ENCODE assay signal across 20 cellular contexts in the genomic region with DNA sequence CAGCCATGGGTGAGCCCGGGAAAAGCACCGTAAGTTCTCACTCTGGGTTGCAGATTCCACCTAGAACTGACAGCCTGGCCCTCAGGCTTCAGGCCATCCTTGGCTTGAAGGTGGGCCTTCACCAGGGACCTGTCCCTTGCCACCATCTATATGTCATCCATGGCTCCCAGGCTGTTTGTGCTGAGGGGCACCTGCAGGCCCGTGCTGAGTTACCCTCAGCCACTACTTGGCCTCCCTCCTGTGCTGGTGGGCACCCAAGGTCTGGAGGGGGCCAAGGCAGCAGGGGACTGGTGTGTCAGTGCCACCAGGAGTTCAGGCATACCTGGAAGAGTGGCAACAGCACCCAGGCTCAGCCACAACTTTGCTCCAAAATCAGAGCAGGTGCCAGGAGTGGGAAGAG.
DNase-seq lines count a peak whose midpoint lies in the region; ATAC-seq and TF ChIP-seq lines count a peak whose summit lies in the region.
"Had no signal": no experiment of that assay in that cellular context is flagged by ENCODE, and none has a peak within 500 bp of the region (broad histone marks: within the 10 kb centered on the region; RNA-seq: fewer than 3 reads in every experiment).

No MANE protein-coding gene starts in this region.

- H3K4me1 ChIP-seq in gastroesophageal sphincter (peaks cover 0 to 4% (median 0%) of the 10 kb centered on the region in 3 donors), aorta (ENCODE audit: control insufficient read depth in 1 of 2, insufficient read depth in 2 of 2, low read length in 2 of 2) (no peaks in the 10 kb centered on the region)
- H3K4me1 ChIP-seq: Caco-2 had no signal

- intact Hi-C loops in aorta (cut with DNase I) = loop anchor here in 1 of 2 donors (10.0 kb wide), 1 partner anchor 59 kb away; no protein-coding TSS in a partner anchor
- intact Hi-C loops in activated T-helper 2 cell treated with anti-CD3 and anti-CD28 coated beads, Interferon-gamma antibody, Interleukin-2, Interleukin-4, amounts not matched to agents 10 μg/mL and 5 μg/mL and 100 μg/mL, durations not matched to agents 14 hours and 24 hours and 36 hours (cut with micrococcal nuclease) = no loop called here

- no peaks in the 10 kb centered on the region for H3K4me1 Mint-ChIP-seq in stimulated activated naive CD8-positive, alpha-beta T cell treated with anti-CD3 and anti-CD28 coated beads, Interleukin-15, amount 100 ng/mL, for 72 hours
- H3K4me1 Mint-ChIP-seq in stimulated activated effector memory CD8-positive, alpha-beta T cell treated with anti-CD3 and anti-CD28 coated beads, Interleukin-12 subunit alpha, Interleukin-12 subunit beta, amount 100 ng/mL, for 72 hours = no peaks in the 10 kb centered on the region
- H3K4me1 Mint-ChIP-seq in activated T-helper 2 cell treated with anti-CD3 and anti-CD28 coated beads, Interferon-gamma antibody, Interleukin-2, Interleukin-4, amounts not matched to agents 10 μg/mL and 5 μg/mL and 100 μg/mL, durations not matched to agents 14 hours and 24 hours and 36 hours (ENCODE audit: low read depth) = no peaks in the 10 kb centered on the region

- H3K4me3 Mint-ChIP-seq in stimulated activated naive CD8-positive, alpha-beta T cell treated with anti-CD3 and anti-CD28 coated beads, Interleukin-15, amount 100 ng/mL, for 72 hours = no peak overlapping the region
- H3K4me3 Mint-ChIP-seq in stimulated activated effector memory CD8-positive, alpha-beta T cell treated with anti-CD3 and anti-CD28 coated beads, Interleukin-12 subunit alpha, Interleukin-12 subunit beta, amount 100 ng/mL, for 72 hours = no peak overlapping the region
- no peak overlapping the region for H3K4me3 Mint-ChIP-seq in activated T-helper 2 cell treated with anti-CD3 and anti-CD28 coated beads, Interferon-gamma antibody, Interleukin-2, Interleukin-4, amounts not matched to agents 10 μg/mL and 5 μg/mL and 100 μg/mL, durations not matched to agents 14 hours and 24 hours and 36 hours (ENCODE audit: low read depth)
- H3K4me3 Mint-ChIP-seq: CD4-positive, alpha-beta T cell; CD8-positive, alpha-beta T cell had no signal

- DNase-seq in stimulated activated naive CD8-positive, alpha-beta T cell treated with anti-CD3 and anti-CD28 coated beads, Interleukin-15, amount 100 ng/mL, for 72 hours = no peak
- DNase-seq in stimulated activated naive CD8-positive, alpha-beta T cell treated with anti-CD3 and anti-CD28 coated beads, Interleukin-15, Interleukin-2, amounts not matched to agents 100 U/mL and 50 U/mL, for 24 hours = no peak
- DNase-seq in stimulated activated effector memory CD8-positive, alpha-beta T cell treated with anti-CD3 and anti-CD28 coated beads, Interleukin-12 subunit alpha, Interleukin-12 subunit beta, amount 100 ng/mL, for 72 hours (ENCODE audit: low spot score in 2 of 2) = no peak
- DNase-seq in aorta (no peak), DMS79 (lab: John Stamatoyannopoulos, UW) (no peak), SK-N-DZ (ENCODE audit: low spot score) (no peak)
- DNase-seq in activated T-helper 2 cell treated with anti-CD3 and anti-CD28 coated beads, Interferon-gamma antibody, Interleukin-2, Interleukin-4, amounts not matched to agents 10 μg/mL and 5 μg/mL and 100 μg/mL, durations not matched to agents 14 hours and 24 hours and 36 hours (ENCODE audit: low spot score) = no peak
- DNase-seq: 8988T; ACHN; Caco-2; Calu3; CD4-positive, alpha-beta T cell; CD8-positive, alpha-beta T cell; DND-41; EL; GDM1 had no signal

- peak; percentile 54 for ATAC-seq in stimulated activated naive CD8-positive, alpha-beta T cell treated with anti-CD3 and anti-CD28 coated beads, Interleukin-15, amount 100 ng/mL, for 72 hours
- no peak for ATAC-seq in stimulated activated naive CD8-positive, alpha-beta T cell treated with anti-CD3 and anti-CD28 coated beads, Interleukin-15, Interleukin-2, amounts not matched to agents 100 U/mL and 50 U/mL, for 24 hours
- peak; percentile 10 for ATAC-seq in gastroesophageal sphincter
- ATAC-seq in stimulated activated effector memory CD8-positive, alpha-beta T cell treated with anti-CD3 and anti-CD28 coated beads, Interleukin-12 subunit alpha, Interleukin-12 subunit beta, amount 100 ng/mL, for 72 hours = peak; percentile 46
- ATAC-seq in aorta (ENCODE audit: low FRiP score) = peak; percentile 26
- ATAC-seq: CD8-positive, alpha-beta T cell; GM12878 had no signal

- H3K27me3 Mint-ChIP-seq in stimulated activated naive CD8-positive, alpha-beta T cell treated with anti-CD3 and anti-CD28 coated beads, Interleukin-15, amount 100 ng/mL, for 72 hours = peaks cover 13% of the 10 kb centered on the region
- H3K27me3 Mint-ChIP-seq in activated T-helper 2 cell treated with anti-CD3 and anti-CD28 coated beads, Interferon-gamma antibody, Interleukin-2, Interleukin-4, amounts not matched to agents 10 μg/mL and 5 μg/mL and 100 μg/mL, durations not matched to agents 14 hours and 24 hours and 36 hours (ENCODE audit: low read depth) = no peaks in the 10 kb centered on the region

- TF ChIP-seq POLR2A in gastroesophageal sphincter (IDR thresholded peaks at IDR 0.05) = no peak

- TF ChIP-seq CTCF in gastroesophageal sphincter (IDR thresholded peaks at IDR 0.05) = no peak

- H3K4me3 ChIP-seq in gastroesophageal sphincter (no peak overlapping the region), aorta (ENCODE audit: low read length in 2 of 2) (no peak overlapping the region)
- H3K4me3 ChIP-seq: BLaER1 treated with 17β-estradiol and CSF1 and Interleukin-3, amounts not matched to agents 10 nM and 100 nM; GM12878 had no signal

- TF ChIP-seq EP300 in gastroesophageal sphincter (IDR thresholded peaks at IDR 0.05) = no peak

- H3K36me3 ChIP-seq in gastroesophageal sphincter = no peaks in the 10 kb centered on the region
- no peaks in the 10 kb centered on the region for H3K36me3 ChIP-seq in aorta (ENCODE audit: control insufficient read depth in 1 of 2, insufficient read depth in 2 of 2, low read length in 1 of 2)
- H3K36me3 ChIP-seq: BLaER1 treated with 17β-estradiol and CSF1 and Interleukin-3, amounts not matched to agents 10 nM and 100 nM had no signal

- no peaks in the 10 kb centered on the region for H3K36me3 Mint-ChIP-seq in stimulated activated effector memory CD8-positive, alpha-beta T cell treated with anti-CD3 and anti-CD28 coated beads, Interleukin-12 subunit alpha, Interleukin-12 subunit beta, amount 100 ng/mL, for 72 hours
- no peaks in the 10 kb centered on the region for H3K36me3 Mint-ChIP-seq in activated T-helper 2 cell treated with anti-CD3 and anti-CD28 coated beads, Interferon-gamma antibody, Interleukin-2, Interleukin-4, amounts not matched to agents 10 μg/mL and 5 μg/mL and 100 μg/mL, durations not matched to agents 14 hours and 24 hours and 36 hours (ENCODE audit: low read depth)
- H3K36me3 Mint-ChIP-seq: CD8-positive, alpha-beta T cell had no signal

- H3K27me3 ChIP-seq in gastroesophageal sphincter (no peaks in the 10 kb centered on the region), aorta (ENCODE audit: control insufficient read depth in 1 of 2, insufficient read depth in 2 of 2, low read length in 1 of 2) (no peaks in the 10 kb centered on the region)
- H3K27me3 ChIP-seq: BLaER1 treated with 17β-estradiol and CSF1 and Interleukin-3, amounts not matched to agents 10 nM and 100 nM had no signal

- WGBS in gastroesophageal sphincter (ENCODE audit: low coverage in 1 of 2), 2 donors = 80 to 100% methylated on average over 1 to 2 of the region's 3 CpGs
- 90 to 98% methylated on average over 3 of the region's 3 CpGs for WGBS in aorta, 2 donors

- no peak overlapping the region for H3K27ac Mint-ChIP-seq in stimulated activated naive CD8-positive, alpha-beta T cell treated with anti-CD3 and anti-CD28 coated beads, Interleukin-15, amount 100 ng/mL, for 72 hours
- no peak overlapping the region for H3K27ac Mint-ChIP-seq in stimulated activated effector memory CD8-positive, alpha-beta T cell treated with anti-CD3 and anti-CD28 coated beads, Interleukin-12 subunit alpha, Interleukin-12 subunit beta, amount 100 ng/mL, for 72 hours
- H3K27ac Mint-ChIP-seq in activated T-helper 2 cell treated with anti-CD3 and anti-CD28 coated beads, Interferon-gamma antibody, Interleukin-2, Interleukin-4, amounts not matched to agents 10 μg/mL and 5 μg/mL and 100 μg/mL, durations not matched to agents 14 hours and 24 hours and 36 hours = no peak overlapping the region
- H3K27ac Mint-ChIP-seq: CD4-positive, alpha-beta T cell; CD8-positive, alpha-beta T cell had no signal

- H3K27ac ChIP-seq in gastroesophageal sphincter (no peak overlapping the region), aorta (ENCODE audit: low read depth in 1 of 2, low read length in 2 of 2) (no peak overlapping the region)
- H3K27ac ChIP-seq: BLaER1 treated with 17β-estradiol and CSF1 and Interleukin-3, amounts not matched to agents 10 nM and 100 nM; C4-2B had no signal

- H3K9me3 ChIP-seq in gastroesophageal sphincter = no peaks in the 10 kb centered on the region
- H3K9me3 ChIP-seq in aorta (ENCODE audit: control insufficient read depth, low read length) = no peaks in the 10 kb centered on the region
- H3K9me3 ChIP-seq: Caco-2 had no signal

- no peaks in the 10 kb centered on the region for H3K9me3 Mint-ChIP-seq in stimulated activated naive CD8-positive, alpha-beta T cell treated with anti-CD3 and anti-CD28 coated beads, Interleukin-15, amount 100 ng/mL, for 72 hours
- no peaks in the 10 kb centered on the region for H3K9me3 Mint-ChIP-seq in stimulated activated effector memory CD8-positive, alpha-beta T cell treated with anti-CD3 and anti-CD28 coated beads, Interleukin-12 subunit alpha, Interleukin-12 subunit beta, amount 100 ng/mL, for 72 hours
- no peaks in the 10 kb centered on the region for H3K9me3 Mint-ChIP-seq in activated T-helper 2 cell treated with anti-CD3 and anti-CD28 coated beads, Interferon-gamma antibody, Interleukin-2, Interleukin-4, amounts not matched to agents 10 μg/mL and 5 μg/mL and 100 μg/mL, durations not matched to agents 14 hours and 24 hours and 36 hours
- H3K9me3 Mint-ChIP-seq: CD4-positive, alpha-beta T cell; CD8-positive, alpha-beta T cell had no signal
